Comparison of ENCODE assay signal across 8 cellular contexts in the genomic region with DNA sequence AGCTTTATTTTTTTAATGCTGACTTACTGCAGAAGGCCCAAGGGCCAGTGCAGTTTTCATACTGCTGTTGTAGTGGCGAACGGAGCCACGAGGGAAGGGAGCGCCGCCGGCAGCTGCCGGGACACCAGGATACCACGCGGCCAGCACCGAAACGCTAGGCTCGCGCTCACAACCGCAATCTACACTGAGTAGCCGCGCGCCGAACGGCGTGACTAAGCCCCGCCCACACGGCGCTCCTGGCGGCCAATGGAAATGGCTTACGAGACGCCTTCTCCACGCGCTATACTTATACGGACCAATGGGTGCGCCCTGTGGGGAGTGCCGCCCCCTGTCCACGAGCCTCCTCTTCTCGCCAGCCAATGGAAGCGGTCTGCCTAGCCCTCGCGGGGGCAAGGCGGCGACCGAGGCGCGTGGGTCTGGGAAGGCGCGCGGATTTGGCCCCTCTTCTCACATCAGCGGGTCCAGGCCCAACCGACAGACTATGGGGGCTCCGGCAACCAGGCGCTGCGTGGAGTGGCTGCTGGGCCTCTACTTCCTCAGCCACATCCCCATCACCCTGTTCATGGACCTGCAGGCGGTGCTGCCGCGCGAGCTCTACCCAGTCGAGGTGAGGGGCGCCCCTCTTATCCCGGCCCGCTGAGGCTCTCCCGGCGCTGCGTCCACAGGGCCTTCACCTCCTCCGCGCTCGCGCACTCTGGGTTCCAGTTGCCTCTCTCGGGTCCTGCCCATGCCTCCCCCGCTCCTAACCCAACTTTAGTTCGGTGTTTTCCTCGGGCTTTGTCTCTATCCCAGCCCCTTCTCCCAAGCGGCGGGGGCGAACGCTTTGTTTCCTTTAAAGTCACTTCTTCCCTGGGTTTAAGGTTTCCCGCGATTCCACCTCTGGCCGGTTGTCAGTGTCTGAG. TPM values are rescaled to one million over a fixed set of nuclear protein-coding genes. Genes with fewer than 3 reads are reported as not detected.
DNase-seq lines count a peak whose midpoint lies in the region; ATAC-seq and TF ChIP-seq lines count a peak whose summit lies in the region.

A gene (plus strand): TSS at position 442 of the 902 bp plus-strand sequence. CDS start 40 bp downstream, at position 482.

- TF ChIP-seq POLR2A in GM10847 (IDR thresholded peaks at IDR 0.05; ENCODE audit: extremely low read depth, insufficient read length), result peak; percentile 74

- POLR2A ChIA-PET in SK-N-SH (lab: Yijun Ruan, JAX), result interaction anchor here (0.9 to 3.5 kb wide), 3 partner anchors 10 to 17 kb away, joined by 3 to 11 read pairs (median 4); a partner anchor contains a TSS

- peaks cover 7% of the 10 kb centered on the region for H3K36me3 Mint-ChIP-seq in activated naive CD4-positive, alpha-beta T cell treated with anti-CD3 and anti-CD28 coated beads, Interleukin-2, amount 10 ng/mL, durations not matched to agents 7 days and 5 days

- peak within 1 kb of the TSS; percentile 98 for H2AFZ ChIP-seq in SK-N-SH (ENCODE audit: low read depth)

- under 1% methylated on average over 15 of the region's 75 CpGs for WGBS in SK-N-SH (ENCODE audit: low lambda C conversion rate)

- TF ChIP-seq EP300 in SK-N-SH (IDR thresholded peaks at IDR 0.05; ENCODE audit: borderline replicate concordance in 1 of 2, low read depth in 1 of 2, low read length in 1 of 2), result no peak

- CTCF ChIA-PET in SK-N-SH (lab: Yijun Ruan, JAX), result interaction anchor here (0.6 to 3.5 kb wide), 12 partner anchors 10 to 514 kb away, joined by 3 to 19 read pairs (median 4); a partner anchor contains a TSS
- CTCF ChIA-PET in activated naive CD4-positive, alpha-beta T cell treated with anti-CD3 and anti-CD28 coated beads, Interleukin-2, amount 10 ng/mL, durations not matched to agents 7 days and 5 days (lab: Charles Lee), result interaction anchor here (1.8 kb wide), 1 partner anchor 15 kb away, joined by 7 read pairs; no protein-coding TSS in a partner anchor

- ATAC-seq in HG02610 (IDR thresholded peaks at IDR 0.05; ENCODE audit: unreplicated experiment), result peak; percentile 98

- peak within 1 kb of the TSS; percentile 91 for H3K4me2 ChIP-seq in SK-N-SH

- TF ChIP-seq CTCF in SK-N-SH (IDR thresholded peaks at IDR 0.05), result 0 out of 2 replicates have a peak, but pooled peaks have one; percentile 22

- H3K27me3 Mint-ChIP-seq in activated naive CD4-positive, alpha-beta T cell treated with anti-CD3 and anti-CD28 coated beads, Interleukin-2, amount 10 ng/mL, durations not matched to agents 7 days and 5 days, result peaks cover 16% of the 10 kb centered on the region

- no peaks in the 10 kb centered on the region for H3K9me3 Mint-ChIP-seq in activated naive CD4-positive, alpha-beta T cell treated with anti-CD3 and anti-CD28 coated beads, Interleukin-2, amount 10 ng/mL, durations not matched to agents 7 days and 5 days

- H3K4me1 ChIP-seq in SK-N-SH (ENCODE audit: control insufficient read depth in 1 of 2, insufficient read depth in 2 of 2, low read depth in 1 of 2, low read length in 1 of 2), result peaks cover 7 to 14% of the 10 kb centered on the region in 2 experiments; a peak in 1 of 4 replicates

- H3K4me3 ChIP-seq in SK-N-SH (ENCODE audit: low read depth in 2 of 2, low read length in 1 of 2), result peak within 1 kb of the TSS; percentile 64 to 66

- H3F3A ChIP-seq in SK-N-SH (replicated peaks; ENCODE audit: insufficient read depth), result no peaks in the 10 kb centered on the region

- no peaks in the 10 kb centered on the region for H3K9me3 ChIP-seq in SK-N-SH

- H3K27me3 ChIP-seq in SK-N-SH (ENCODE audit: insufficient read depth), result no peaks in the 10 kb centered on the region

- H3K4me1 Mint-ChIP-seq in activated naive CD4-positive, alpha-beta T cell treated with anti-CD3 and anti-CD28 coated beads, Interleukin-2, amount 10 ng/mL, durations not matched to agents 7 days and 5 days, result peaks cover 42% of the 10 kb centered on the region

- H3K4me3 Mint-ChIP-seq in activated naive CD4-positive, alpha-beta T cell treated with anti-CD3 and anti-CD28 coated beads, Interleukin-2, amount 10 ng/mL, durations not matched to agents 7 days and 5 days, result peak within 1 kb of the TSS; percentile 83

- H3K9me2 ChIP-seq in SK-N-SH, result no peaks in the 10 kb centered on the region

- no peaks in the 10 kb centered on the region for H3K36me3 ChIP-seq in SK-N-SH (replicated peaks in 1 of 2; ENCODE audit: control insufficient read depth in 1 of 2, insufficient read depth in 2 of 2, low read length in 1 of 2)

- H3K27ac ChIP-seq in SK-N-SH (ENCODE audit: low read depth in 2 of 2, low read length in 1 of 2) (peak within 1 kb of the TSS; percentile 25 to 72; a peak in 3 of 4 replicates), temporal lobe (ENCODE audit: low read depth, low read length) (no peak within 1 kb of the TSS)

- no peak for TF ChIP-seq RAD21 in SK-N-SH (IDR thresholded peaks at IDR 0.05; ENCODE audit: low read length)

- peaks cover 25% of the 10 kb centered on the region for H3K79me2 ChIP-seq in SK-N-SH (ENCODE audit: insufficient read depth)

- peak within 1 kb of the TSS; percentile 81 for H3K27ac Mint-ChIP-seq in activated naive CD4-positive, alpha-beta T cell treated with anti-CD3 and anti-CD28 coated beads, Interleukin-2, amount 10 ng/mL, durations not matched to agents 7 days and 5 days

- no peaks in the 10 kb centered on the region for H4K20me1 ChIP-seq in SK-N-SH (ENCODE audit: insufficient read depth)

- peak within 1 kb of the TSS; percentile 59 for H3K9ac ChIP-seq in SK-N-SH

- DNase-seq in NCI-H1092 (lab: John Stamatoyannopoulos, UW), result peak; percentile 99
- DNase-seq in SK-N-SH, result peak; percentile 96
- DNase-seq in activated naive CD4-positive, alpha-beta T cell treated with anti-CD3 and anti-CD28 coated beads, Interleukin-2, amount 10 ng/mL, durations not matched to agents 7 days and 5 days, result peak; percentile 97
- DNase-seq in globus pallidus (ENCODE audit: low spot score), result peak; percentile 96
- DNase-seq in occipital lobe (lab: John Stamatoyannopoulos, UW), result peak; percentile 96

TF ChIP-seq in SK-N-SH, 30 proteins besides CTCF, POLR2A, EP300 and RAD21:
- peak; percentile 56 for TF ChIP-seq POLR2AphosphoS5 (IDR thresholded peaks at IDR 0.05; ENCODE audit: low read depth, low read length)
- TF ChIP-seq RXRA (IDR thresholded peaks at IDR 0.05; ENCODE audit: borderline replicate concordance, low read depth), result no peak
- TF ChIP-seq, protein P1, sequence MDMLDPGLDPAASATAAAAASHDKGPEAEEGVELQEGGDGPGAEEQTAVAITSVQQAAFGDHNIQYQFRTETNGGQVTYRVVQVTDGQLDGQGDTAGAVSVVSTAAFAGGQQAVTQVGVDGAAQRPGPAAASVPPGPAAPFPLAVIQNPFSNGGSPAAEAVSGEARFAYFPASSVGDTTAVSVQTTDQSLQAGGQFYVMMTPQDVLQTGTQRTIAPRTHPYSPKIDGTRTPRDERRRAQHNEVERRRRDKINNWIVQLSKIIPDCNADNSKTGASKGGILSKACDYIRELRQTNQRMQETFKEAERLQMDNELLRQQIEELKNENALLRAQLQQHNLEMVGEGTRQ (IDR thresholded peaks at IDR 0.05; ENCODE audit: borderline replicate concordance, low read depth, low read length), result peak; percentile 4; the same call in 1 of the 2 replicates
- peak; percentile 72 for TF ChIP-seq CHD2 (IDR thresholded peaks at IDR 0.05; ENCODE audit: low read length, partially characterized antibody)
- TF ChIP-seq, protein P2, sequence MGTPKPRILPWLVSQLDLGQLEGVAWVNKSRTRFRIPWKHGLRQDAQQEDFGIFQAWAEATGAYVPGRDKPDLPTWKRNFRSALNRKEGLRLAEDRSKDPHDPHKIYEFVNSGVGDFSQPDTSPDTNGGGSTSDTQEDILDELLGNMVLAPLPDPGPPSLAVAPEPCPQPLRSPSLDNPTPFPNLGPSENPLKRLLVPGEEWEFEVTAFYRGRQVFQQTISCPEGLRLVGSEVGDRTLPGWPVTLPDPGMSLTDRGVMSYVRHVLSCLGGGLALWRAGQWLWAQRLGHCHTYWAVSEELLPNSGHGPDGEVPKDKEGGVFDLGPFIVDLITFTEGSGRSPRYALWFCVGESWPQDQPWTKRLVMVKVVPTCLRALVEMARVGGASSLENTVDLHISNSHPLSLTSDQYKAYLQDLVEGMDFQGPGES (IDR thresholded peaks at IDR 0.05; ENCODE audit: low read depth, low read length), result peak; percentile 60
- no peak for TF ChIP-seq FOXJ3 (CRISPR knock-in tag; IDR thresholded peaks at IDR 0.05)
- 0 out of 2 replicates have a peak, but pooled peaks have one; percentile 17 for TF ChIP-seq RCOR1 (IDR thresholded peaks at IDR 0.05; ENCODE audit: low read length)
- TF ChIP-seq, protein P3, sequence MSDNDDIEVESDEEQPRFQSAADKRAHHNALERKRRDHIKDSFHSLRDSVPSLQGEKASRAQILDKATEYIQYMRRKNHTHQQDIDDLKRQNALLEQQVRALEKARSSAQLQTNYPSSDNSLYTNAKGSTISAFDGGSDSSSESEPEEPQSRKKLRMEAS (IDR thresholded peaks at IDR 0.05; ENCODE audit: low read depth), result peak; percentile 98
- TF ChIP-seq SIN3A (IDR thresholded peaks at IDR 0.05; ENCODE audit: borderline replicate concordance, low read depth, low read length), result no peak; the same call in 1 of the 2 replicates
- peak; percentile 86 for TF ChIP-seq RFX5 (IDR thresholded peaks at IDR 0.05; ENCODE audit: low read length)
- TF ChIP-seq TAF1 (IDR thresholded peaks at IDR 0.05; ENCODE audit: borderline replicate concordance, low read depth, low read length), result peak; percentile 70; the same call in 1 of the 2 replicates
- TF ChIP-seq MXI1 (IDR thresholded peaks at IDR 0.05; ENCODE audit: low read depth, low read length), result peak; percentile 92
- TF ChIP-seq FOSL2 (IDR thresholded peaks at IDR 0.05; ENCODE audit: borderline replicate concordance, low read depth), result no peak

RNA-seq across cellular contexts. Expression of the gene that starts here (rescaled TPM):
- polyA plus RNA-seq in SK-N-SH (2012; rRNA removed), result 8.6 and 11.4 TPM in 2 replicates
- polyA plus RNA-seq in SK-N-SH (2012; cell fraction: cytosol; rRNA removed), result 10.5 and 11.2 TPM in 2 replicates
- polyA plus RNA-seq in SK-N-SH (2012; cell fraction: nucleus; rRNA removed), result 3.5 and 4.1 TPM in 2 replicates
- total RNA-seq in occipital lobe, result 24.6 TPM
- 18.4 TPM for total RNA-seq in temporal lobe
